Comparison of ENCODE assay signal across 1 cellular context in genomic region chr10:6201511-6201975, GRCh38.
TF ChIP-seq lines count a peak whose summit lies in the region.

No MANE protein-coding gene starts in this region.

TF ChIP-seq in HepG2, 621 proteins besides CTCF, POLR2A, EP300 and RAD21 (continued from another document and continues in another):
- TF ChIP-seq ZNF318 (CRISPR knock-in tag; IDR thresholded peaks at IDR 0.05) (no peak), HCFC1 (IDR thresholded peaks at IDR 0.05; ENCODE audit: low read depth, low read length) (no peak), NFYB (CRISPR knock-in tag; IDR thresholded peaks at IDR 0.05) (peak; percentile 58), MYC (CRISPR knock-in tag; IDR thresholded peaks at IDR 0.05; ENCODE audit: borderline replicate concordance) (peak; percentile 67), ZNF672 (CRISPR knock-in tag; IDR thresholded peaks at IDR 0.05) (no peak), KLF16 (CRISPR knock-in tag; IDR thresholded peaks at IDR 0.05) (no peak), ZBTB7A (CRISPR knock-in tag; IDR thresholded peaks at IDR 0.05) (no peak), HNRNPK (IDR thresholded peaks at IDR 0.05; ENCODE audit: low read depth, low read length, poor library complexity, severe bottlenecking) (peak; percentile 41), ZBTB37 (CRISPR knock-in tag; IDR thresholded peaks at IDR 0.05) (no peak), ZNF850 (CRISPR knock-in tag; conservative IDR thresholded peaks at IDR 0.05) (no peak), EHMT2 (IDR thresholded peaks at IDR 0.05; ENCODE audit: borderline replicate concordance, low read depth, low read length) (no peak), AGO2 (optimal IDR thresholded peaks at IDR 0.05; ENCODE audit: low read depth, low read length) (no peak), RBFOX2 (IDR thresholded peaks at IDR 0.05; ENCODE audit: low read depth, low read length) (peak; percentile 82), TBP (CRISPR knock-in tag; IDR thresholded peaks at IDR 0.05) (no peak), MTA3 (CRISPR knock-in tag; IDR thresholded peaks at IDR 0.05) (no peak), KLF13 (CRISPR knock-in tag; IDR thresholded peaks at IDR 0.05) (no peak), ZNF879 (CRISPR knock-in tag; IDR thresholded peaks at IDR 0.05) (no peak), RARA (CRISPR knock-in tag; IDR thresholded peaks at IDR 0.05) (no peak), PITX1 (CRISPR knock-in tag; IDR thresholded peaks at IDR 0.05) (no peak), LCORL (IDR thresholded peaks at IDR 0.05) (no peak), LCORL (CRISPR knock-in tag; IDR thresholded peaks at IDR 0.05) (no peak), FOXP4 (CRISPR knock-in tag; IDR thresholded peaks at IDR 0.05) (peak; percentile 43; the same call in 1 of the 2 replicates), NFIB (CRISPR knock-in tag; IDR thresholded peaks at IDR 0.05; ENCODE audit: borderline replicate concordance) (no peak), AGO1 (IDR thresholded peaks at IDR 0.05; ENCODE audit: low read depth, low read length, poor library complexity, severe bottlenecking) (no peak), BHLHE40 (IDR thresholded peaks at IDR 0.05; ENCODE audit: low read length) (no peak), ZNF235 (CRISPR knock-in tag; IDR thresholded peaks at IDR 0.05; ENCODE audit: borderline replicate concordance) (no peak), ZBTB38 (CRISPR knock-in tag; IDR thresholded peaks at IDR 0.05) (no peak), ISL2 (CRISPR knock-in tag; IDR thresholded peaks at IDR 0.05) (no peak), ETV5 (CRISPR knock-in tag; IDR thresholded peaks at IDR 0.05; ENCODE audit: borderline replicate concordance) (peak; percentile 51; the same call in 1 of the 2 replicates), XBP1 (CRISPR knock-in tag; IDR thresholded peaks at IDR 0.05) (no peak), HIVEP1 (CRISPR knock-in tag; IDR thresholded peaks at IDR 0.05) (no peak), ZNF788 (CRISPR knock-in tag; IDR thresholded peaks at IDR 0.05; ENCODE audit: borderline replicate concordance) (no peak), ZNF670 (CRISPR knock-in tag; IDR thresholded peaks at IDR 0.05; ENCODE audit: borderline replicate concordance) (no peak), CENPT (CRISPR knock-in tag; IDR thresholded peaks at IDR 0.05; ENCODE audit: low read depth) (no peak), THAP7 (CRISPR knock-in tag; IDR thresholded peaks at IDR 0.05) (no peak), RFXAP (CRISPR knock-in tag; IDR thresholded peaks at IDR 0.05; ENCODE audit: borderline replicate concordance) (peak; percentile 69; the same call in 1 of the 2 replicates), ZSCAN29 (CRISPR knock-in tag; conservative IDR thresholded peaks at IDR 0.05) (no peak), NR2C2 (CRISPR knock-in tag; IDR thresholded peaks at IDR 0.05; ENCODE audit: borderline replicate concordance) (no peak), HMGXB3 (CRISPR knock-in tag; IDR thresholded peaks at IDR 0.05; ENCODE audit: borderline replicate concordance) (no peak), GZF1 (CRISPR knock-in tag; IDR thresholded peaks at IDR 0.05) (peak; percentile 31; the same call in 1 of the 2 replicates), PHF8 (CRISPR knock-in tag; IDR thresholded peaks at IDR 0.05) (0 out of 2 replicates have a peak, but pooled peaks have one; percentile 12), ZNF251 (CRISPR knock-in tag; IDR thresholded peaks at IDR 0.05) (no peak), TOPORS (CRISPR knock-in tag; IDR thresholded peaks at IDR 0.05) (no peak), NKX3-1 (CRISPR knock-in tag; IDR thresholded peaks at IDR 0.05) (peak; percentile 54; the same call in 1 of the 2 replicates)
- TF ChIP-seq, protein P1, sequence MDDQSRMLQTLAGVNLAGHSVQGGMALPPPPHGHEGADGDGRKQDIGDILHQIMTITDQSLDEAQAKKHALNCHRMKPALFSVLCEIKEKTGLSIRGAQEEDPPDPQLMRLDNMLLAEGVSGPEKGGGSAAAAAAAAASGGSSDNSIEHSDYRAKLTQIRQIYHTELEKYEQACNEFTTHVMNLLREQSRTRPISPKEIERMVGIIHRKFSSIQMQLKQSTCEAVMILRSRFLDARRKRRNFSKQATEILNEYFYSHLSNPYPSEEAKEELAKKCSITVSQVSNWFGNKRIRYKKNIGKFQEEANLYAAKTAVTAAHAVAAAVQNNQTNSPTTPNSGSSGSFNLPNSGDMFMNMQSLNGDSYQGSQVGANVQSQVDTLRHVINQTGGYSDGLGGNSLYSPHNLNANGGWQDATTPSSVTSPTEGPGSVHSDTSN (CRISPR knock-in tag; IDR thresholded peaks at IDR 0.05; ENCODE audit: borderline replicate concordance): no peak
- TF ChIP-seq, protein P2, sequence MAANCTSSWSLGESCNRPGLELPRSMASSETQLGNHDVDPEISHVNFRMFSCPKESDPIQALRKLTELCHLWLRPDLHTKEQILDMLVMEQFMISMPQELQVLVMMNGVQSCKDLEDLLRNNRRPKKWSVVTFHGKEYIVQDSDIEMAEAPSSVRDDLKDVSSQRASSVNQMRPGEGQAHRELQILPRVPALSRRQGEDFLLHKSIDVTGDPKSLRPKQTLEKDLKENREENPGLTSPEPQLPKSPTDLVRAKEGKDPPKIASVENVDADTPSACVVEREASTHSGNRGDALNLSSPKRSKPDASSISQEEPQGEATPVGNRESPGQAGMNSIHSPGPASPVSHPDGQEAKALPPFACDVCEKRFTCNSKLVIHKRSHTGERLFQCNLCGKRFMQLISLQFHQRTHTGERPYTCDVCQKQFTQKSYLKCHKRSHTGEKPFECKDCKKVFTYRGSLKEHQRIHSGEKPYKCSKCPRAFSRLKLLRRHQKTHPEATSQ (CRISPR knock-in tag; IDR thresholded peaks at IDR 0.05; ENCODE audit: borderline replicate concordance): no peak
- TF ChIP-seq, protein P3, sequence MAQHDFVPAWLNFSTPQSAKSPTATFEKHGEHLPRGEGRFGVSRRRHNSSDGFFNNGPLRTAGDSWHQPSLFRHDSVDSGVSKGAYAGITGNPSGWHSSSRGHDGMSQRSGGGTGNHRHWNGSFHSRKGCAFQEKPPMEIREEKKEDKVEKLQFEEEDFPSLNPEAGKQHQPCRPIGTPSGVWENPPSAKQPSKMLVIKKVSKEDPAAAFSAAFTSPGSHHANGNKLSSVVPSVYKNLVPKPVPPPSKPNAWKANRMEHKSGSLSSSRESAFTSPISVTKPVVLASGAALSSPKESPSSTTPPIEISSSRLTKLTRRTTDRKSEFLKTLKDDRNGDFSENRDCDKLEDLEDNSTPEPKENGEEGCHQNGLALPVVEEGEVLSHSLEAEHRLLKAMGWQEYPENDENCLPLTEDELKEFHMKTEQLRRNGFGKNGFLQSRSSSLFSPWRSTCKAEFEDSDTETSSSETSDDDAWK (CRISPR knock-in tag; IDR thresholded peaks at IDR 0.05): no peak
